1 cellular context compared by ENCODE assay signal in the genomic region with DNA sequence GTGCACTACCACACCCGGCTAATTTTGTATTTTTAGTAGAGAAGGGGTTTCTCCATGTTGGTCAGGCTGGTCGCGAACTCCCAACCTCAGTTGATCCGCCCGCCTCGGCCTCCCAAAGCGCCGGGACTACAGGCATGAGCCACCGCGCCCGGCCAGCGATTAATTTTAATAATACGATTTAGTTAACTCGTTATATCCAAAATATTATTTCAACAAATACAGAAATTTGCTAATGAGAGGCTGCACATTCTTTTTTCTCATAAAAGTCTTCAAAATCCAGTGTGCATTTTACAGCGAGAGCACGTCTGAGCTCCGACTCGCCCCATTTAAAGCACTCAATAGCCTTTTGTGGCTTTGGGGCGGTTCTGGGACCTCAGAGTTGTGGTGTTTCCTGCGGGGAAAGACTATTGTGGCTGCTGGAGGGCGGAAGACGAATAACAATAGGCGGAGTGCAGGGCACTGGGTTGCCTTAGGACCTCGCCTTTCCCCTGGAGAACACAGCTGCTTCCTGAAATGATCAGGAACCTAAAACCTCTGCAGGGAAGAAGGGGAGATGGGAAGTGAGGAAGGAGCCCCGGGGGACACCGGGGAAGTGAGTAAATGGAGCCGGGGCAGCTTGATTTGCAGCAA.
TF ChIP-seq lines count a peak whose summit lies in the region.

No MANE protein-coding gene starts in this region.

TF ChIP-seq in H1, 55 proteins besides CTCF, POLR2A, EP300 and RAD21:
- TF ChIP-seq BACH1 (IDR thresholded peaks at IDR 0.05; ENCODE audit: low read length) = 0 out of 2 replicates have a peak, but pooled peaks have one; percentile 30
- no peak for TF ChIP-seq CHD2 (IDR thresholded peaks at IDR 0.05; ENCODE audit: low read length)
- no peak for TF ChIP-seq GABPA (IDR thresholded peaks at IDR 0.05; ENCODE audit: borderline replicate concordance, insufficient read depth, low read length)
- TF ChIP-seq SRF (IDR thresholded peaks at IDR 0.05; ENCODE audit: low read depth, low read length) = no peak
- no peak for TF ChIP-seq SP2 (IDR thresholded peaks at IDR 0.05; ENCODE audit: low read length)
- TF ChIP-seq, protein P1, sequence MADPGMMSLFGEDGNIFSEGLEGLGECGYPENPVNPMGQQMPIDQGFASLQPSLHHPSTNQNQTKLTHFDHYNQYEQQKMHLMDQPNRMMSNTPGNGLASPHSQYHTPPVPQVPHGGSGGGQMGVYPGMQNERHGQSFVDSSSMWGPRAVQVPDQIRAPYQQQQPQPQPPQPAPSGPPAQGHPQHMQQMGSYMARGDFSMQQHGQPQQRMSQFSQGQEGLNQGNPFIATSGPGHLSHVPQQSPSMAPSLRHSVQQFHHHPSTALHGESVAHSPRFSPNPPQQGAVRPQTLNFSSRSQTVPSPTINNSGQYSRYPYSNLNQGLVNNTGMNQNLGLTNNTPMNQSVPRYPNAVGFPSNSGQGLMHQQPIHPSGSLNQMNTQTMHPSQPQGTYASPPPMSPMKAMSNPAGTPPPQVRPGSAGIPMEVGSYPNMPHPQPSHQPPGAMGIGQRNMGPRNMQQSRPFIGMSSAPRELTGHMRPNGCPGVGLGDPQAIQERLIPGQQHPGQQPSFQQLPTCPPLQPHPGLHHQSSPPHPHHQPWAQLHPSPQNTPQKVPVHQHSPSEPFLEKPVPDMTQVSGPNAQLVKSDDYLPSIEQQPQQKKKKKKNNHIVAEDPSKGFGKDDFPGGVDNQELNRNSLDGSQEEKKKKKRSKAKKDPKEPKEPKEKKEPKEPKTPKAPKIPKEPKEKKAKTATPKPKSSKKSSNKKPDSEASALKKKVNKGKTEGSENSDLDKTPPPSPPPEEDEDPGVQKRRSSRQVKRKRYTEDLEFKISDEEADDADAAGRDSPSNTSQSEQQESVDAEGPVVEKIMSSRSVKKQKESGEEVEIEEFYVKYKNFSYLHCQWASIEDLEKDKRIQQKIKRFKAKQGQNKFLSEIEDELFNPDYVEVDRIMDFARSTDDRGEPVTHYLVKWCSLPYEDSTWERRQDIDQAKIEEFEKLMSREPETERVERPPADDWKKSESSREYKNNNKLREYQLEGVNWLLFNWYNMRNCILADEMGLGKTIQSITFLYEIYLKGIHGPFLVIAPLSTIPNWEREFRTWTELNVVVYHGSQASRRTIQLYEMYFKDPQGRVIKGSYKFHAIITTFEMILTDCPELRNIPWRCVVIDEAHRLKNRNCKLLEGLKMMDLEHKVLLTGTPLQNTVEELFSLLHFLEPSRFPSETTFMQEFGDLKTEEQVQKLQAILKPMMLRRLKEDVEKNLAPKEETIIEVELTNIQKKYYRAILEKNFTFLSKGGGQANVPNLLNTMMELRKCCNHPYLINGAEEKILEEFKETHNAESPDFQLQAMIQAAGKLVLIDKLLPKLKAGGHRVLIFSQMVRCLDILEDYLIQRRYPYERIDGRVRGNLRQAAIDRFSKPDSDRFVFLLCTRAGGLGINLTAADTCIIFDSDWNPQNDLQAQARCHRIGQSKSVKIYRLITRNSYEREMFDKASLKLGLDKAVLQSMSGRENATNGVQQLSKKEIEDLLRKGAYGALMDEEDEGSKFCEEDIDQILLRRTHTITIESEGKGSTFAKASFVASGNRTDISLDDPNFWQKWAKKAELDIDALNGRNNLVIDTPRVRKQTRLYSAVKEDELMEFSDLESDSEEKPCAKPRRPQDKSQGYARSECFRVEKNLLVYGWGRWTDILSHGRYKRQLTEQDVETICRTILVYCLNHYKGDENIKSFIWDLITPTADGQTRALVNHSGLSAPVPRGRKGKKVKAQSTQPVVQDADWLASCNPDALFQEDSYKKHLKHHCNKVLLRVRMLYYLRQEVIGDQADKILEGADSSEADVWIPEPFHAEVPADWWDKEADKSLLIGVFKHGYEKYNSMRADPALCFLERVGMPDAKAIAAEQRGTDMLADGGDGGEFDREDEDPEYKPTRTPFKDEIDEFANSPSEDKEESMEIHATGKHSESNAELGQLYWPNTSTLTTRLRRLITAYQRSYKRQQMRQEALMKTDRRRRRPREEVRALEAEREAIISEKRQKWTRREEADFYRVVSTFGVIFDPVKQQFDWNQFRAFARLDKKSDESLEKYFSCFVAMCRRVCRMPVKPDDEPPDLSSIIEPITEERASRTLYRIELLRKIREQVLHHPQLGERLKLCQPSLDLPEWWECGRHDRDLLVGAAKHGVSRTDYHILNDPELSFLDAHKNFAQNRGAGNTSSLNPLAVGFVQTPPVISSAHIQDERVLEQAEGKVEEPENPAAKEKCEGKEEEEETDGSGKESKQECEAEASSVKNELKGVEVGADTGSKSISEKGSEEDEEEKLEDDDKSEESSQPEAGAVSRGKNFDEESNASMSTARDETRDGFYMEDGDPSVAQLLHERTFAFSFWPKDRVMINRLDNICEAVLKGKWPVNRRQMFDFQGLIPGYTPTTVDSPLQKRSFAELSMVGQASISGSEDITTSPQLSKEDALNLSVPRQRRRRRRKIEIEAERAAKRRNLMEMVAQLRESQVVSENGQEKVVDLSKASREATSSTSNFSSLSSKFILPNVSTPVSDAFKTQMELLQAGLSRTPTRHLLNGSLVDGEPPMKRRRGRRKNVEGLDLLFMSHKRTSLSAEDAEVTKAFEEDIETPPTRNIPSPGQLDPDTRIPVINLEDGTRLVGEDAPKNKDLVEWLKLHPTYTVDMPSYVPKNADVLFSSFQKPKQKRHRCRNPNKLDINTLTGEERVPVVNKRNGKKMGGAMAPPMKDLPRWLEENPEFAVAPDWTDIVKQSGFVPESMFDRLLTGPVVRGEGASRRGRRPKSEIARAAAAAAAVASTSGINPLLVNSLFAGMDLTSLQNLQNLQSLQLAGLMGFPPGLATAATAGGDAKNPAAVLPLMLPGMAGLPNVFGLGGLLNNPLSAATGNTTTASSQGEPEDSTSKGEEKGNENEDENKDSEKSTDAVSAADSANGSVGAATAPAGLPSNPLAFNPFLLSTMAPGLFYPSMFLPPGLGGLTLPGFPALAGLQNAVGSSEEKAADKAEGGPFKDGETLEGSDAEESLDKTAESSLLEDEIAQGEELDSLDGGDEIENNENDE (IDR thresholded peaks at IDR 0.05; ENCODE audit: insufficient replicate concordance, low read length) = no peak
- TF ChIP-seq ZNF274 (IDR thresholded peaks at IDR 0.05; ENCODE audit: borderline replicate concordance, extremely low read depth, low read length) = no peak
- TF ChIP-seq SIX5 (IDR thresholded peaks at IDR 0.05; ENCODE audit: low read depth, low read length) = no peak
- TF ChIP-seq BRCA1 (IDR thresholded peaks at IDR 0.05; ENCODE audit: low read depth, low read length) = no peak
- no peak for TF ChIP-seq JUN (IDR thresholded peaks at IDR 0.05; ENCODE audit: low read depth, low read length)
- peak; percentile 51 for TF ChIP-seq ASH2L (IDR thresholded peaks at IDR 0.05; ENCODE audit: low read length)
- no peak for TF ChIP-seq CEBPB (IDR thresholded peaks at IDR 0.05; ENCODE audit: low read depth, low read length)
- 0 out of 2 replicates have a peak, but pooled peaks have one; percentile 7 for TF ChIP-seq TAF1 (IDR thresholded peaks at IDR 0.05; ENCODE audit: low read depth, low read length)
- no peak for TF ChIP-seq EZH2 (IDR thresholded peaks at IDR 0.05; ENCODE audit: low read depth, low read length, severe bottlenecking)
- no peak for TF ChIP-seq SP4 (IDR thresholded peaks at IDR 0.05; ENCODE audit: low read length)
- 0 out of 2 replicates have a peak, but pooled peaks have one; percentile 6 for TF ChIP-seq YY1 (IDR thresholded peaks at IDR 0.05; ENCODE audit: low read depth, low read length)
- no peak for TF ChIP-seq BCL11A (IDR thresholded peaks at IDR 0.05; ENCODE audit: low read depth in 2 of 2, low read length in 2 of 2)
- no peak for TF ChIP-seq RNF2 (IDR thresholded peaks at IDR 0.05; ENCODE audit: borderline replicate concordance, low read depth, low read length, missing control alignments, poor library complexity, severe bottlenecking)
- TF ChIP-seq SAP30 (IDR thresholded peaks at IDR 0.05; ENCODE audit: insufficient read depth, insufficient replicate concordance, low read length) = no peak
- TF ChIP-seq RXRA (IDR thresholded peaks at IDR 0.05; ENCODE audit: insufficient read depth, low read depth, low read length) = 0 out of 2 replicates have a peak, but pooled peaks have one; percentile 3
- TF ChIP-seq, protein P2, sequence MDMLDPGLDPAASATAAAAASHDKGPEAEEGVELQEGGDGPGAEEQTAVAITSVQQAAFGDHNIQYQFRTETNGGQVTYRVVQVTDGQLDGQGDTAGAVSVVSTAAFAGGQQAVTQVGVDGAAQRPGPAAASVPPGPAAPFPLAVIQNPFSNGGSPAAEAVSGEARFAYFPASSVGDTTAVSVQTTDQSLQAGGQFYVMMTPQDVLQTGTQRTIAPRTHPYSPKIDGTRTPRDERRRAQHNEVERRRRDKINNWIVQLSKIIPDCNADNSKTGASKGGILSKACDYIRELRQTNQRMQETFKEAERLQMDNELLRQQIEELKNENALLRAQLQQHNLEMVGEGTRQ (IDR thresholded peaks at IDR 0.05; ENCODE audit: low read length) = no peak
- no peak for TF ChIP-seq KDM4A (IDR thresholded peaks at IDR 0.05; ENCODE audit: low read depth, low read length, severe bottlenecking)
- TF ChIP-seq RFX5 (IDR thresholded peaks at IDR 0.05; ENCODE audit: borderline replicate concordance, low read depth, low read length) = no peak
- TF ChIP-seq RBBP5 (IDR thresholded peaks at IDR 0.05; ENCODE audit: borderline replicate concordance, low read depth, low read length) = no peak
- TF ChIP-seq TCF12 (IDR thresholded peaks at IDR 0.05; ENCODE audit: low read depth, low read length) = no peak
- no peak for TF ChIP-seq PHF8 (conservative IDR thresholded peaks at IDR 0.05; ENCODE audit: low read depth, low read length)
- TF ChIP-seq, protein P3, sequence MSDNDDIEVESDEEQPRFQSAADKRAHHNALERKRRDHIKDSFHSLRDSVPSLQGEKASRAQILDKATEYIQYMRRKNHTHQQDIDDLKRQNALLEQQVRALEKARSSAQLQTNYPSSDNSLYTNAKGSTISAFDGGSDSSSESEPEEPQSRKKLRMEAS (IDR thresholded peaks at IDR 0.05) = no peak
- TF ChIP-seq EGR1 (IDR thresholded peaks at IDR 0.05; ENCODE audit: borderline replicate concordance, low read depth, low read length) = no peak
- no peak for TF ChIP-seq CREB1 (IDR thresholded peaks at IDR 0.05)
